ENCODE assay signal across 1 cellular context in genomic region chrX:120560842-120561633, GRCh38.
TF ChIP-seq lines count a peak whose summit lies in the region.

Gene CUL4B, minus strand, starts transcription at chrX:120560962. Its CDS starts 324 bp downstream, at chrX:120560638.

TF ChIP-seq in HEK293, 187 proteins besides CTCF, POLR2A, EP300 and RAD21 (continued from another document and continues in another):
- TF ChIP-seq ZNF362 (tag by site-specific recombination; IDR thresholded peaks at IDR 0.05): no peak
- TF ChIP-seq TSHZ1 (tag by site-specific recombination; IDR thresholded peaks at IDR 0.05; ENCODE audit: borderline replicate concordance): no peak
- TF ChIP-seq ZNF513 (tag by site-specific recombination; IDR thresholded peaks at IDR 0.05): no peak
- 0 out of 2 replicates have a peak, but pooled peaks have one; percentile 37 for TF ChIP-seq ZNF394 (tag by site-specific recombination; IDR thresholded peaks at IDR 0.05; ENCODE audit: borderline replicate concordance)
- TF ChIP-seq ZNF596 (tag by site-specific recombination; IDR thresholded peaks at IDR 0.05): no peak
- TF ChIP-seq ZBTB1 (tag by site-specific recombination; IDR thresholded peaks at IDR 0.05): no peak
- TF ChIP-seq KLF16 (tag by site-specific recombination; IDR thresholded peaks at IDR 0.05): peak; percentile 85
- TF ChIP-seq ZNF792 (tag by site-specific recombination; IDR thresholded peaks at IDR 0.05): no peak
- TF ChIP-seq ZXDB (tag by site-specific recombination; IDR thresholded peaks at IDR 0.05): peak; percentile 72; the same call in 1 of the 2 replicates
- no peak for TF ChIP-seq ZNF626 (tag by site-specific recombination; IDR thresholded peaks at IDR 0.05)
- TF ChIP-seq ZNF292 (tag by site-specific recombination; IDR thresholded peaks at IDR 0.05; ENCODE audit: borderline replicate concordance, low read depth): no peak
- TF ChIP-seq ZNF10 (tag by site-specific recombination; IDR thresholded peaks at IDR 0.05): no peak
- no peak for TF ChIP-seq PBX3 (CRISPR knock-in tag; IDR thresholded peaks at IDR 0.05)
- TF ChIP-seq ZNF514 (tag by site-specific recombination; IDR thresholded peaks at IDR 0.05): no peak
- TF ChIP-seq BCL11A (tag by site-specific recombination; IDR thresholded peaks at IDR 0.05; ENCODE audit: low read depth): no peak
- TF ChIP-seq ZNF18 (tag by site-specific recombination; IDR thresholded peaks at IDR 0.05): no peak
- TF ChIP-seq REST (tag by site-specific recombination; IDR thresholded peaks at IDR 0.05): no peak
- TF ChIP-seq ZNF24 (tag by site-specific recombination; IDR thresholded peaks at IDR 0.05): 0 out of 2 replicates have a peak, but pooled peaks have one; percentile 29
- no peak for TF ChIP-seq ZFP69B (tag by site-specific recombination; IDR thresholded peaks at IDR 0.05)
- no peak for TF ChIP-seq RBAK (tag by site-specific recombination; IDR thresholded peaks at IDR 0.05)
- TF ChIP-seq ZSCAN18 (tag by site-specific recombination; IDR thresholded peaks at IDR 0.05): no peak
- TF ChIP-seq ZNF585B (tag by site-specific recombination; IDR thresholded peaks at IDR 0.05): no peak
- TF ChIP-seq ZNF707 (tag by site-specific recombination; IDR thresholded peaks at IDR 0.05): no peak
- TF ChIP-seq IKZF3 (tag by site-specific recombination; IDR thresholded peaks at IDR 0.05): peak; percentile 97
- TF ChIP-seq ZNF701 (tag by site-specific recombination; IDR thresholded peaks at IDR 0.05): no peak
- TF ChIP-seq ZBTB48 (tag by site-specific recombination; IDR thresholded peaks at IDR 0.05): no peak
- TF ChIP-seq ZNF571 (tag by site-specific recombination; IDR thresholded peaks at IDR 0.05): no peak
- TF ChIP-seq BCL6B (tag by site-specific recombination; IDR thresholded peaks at IDR 0.05): no peak
- no peak for TF ChIP-seq MEIS1 (CRISPR knock-in tag; IDR thresholded peaks at IDR 0.05; ENCODE audit: borderline replicate concordance)
- TF ChIP-seq ZNF548 (tag by site-specific recombination; IDR thresholded peaks at IDR 0.05): no peak
- TF ChIP-seq ZNF133 (tag by site-specific recombination; IDR thresholded peaks at IDR 0.05): no peak
- TF ChIP-seq PRDM2 (tag by site-specific recombination; IDR thresholded peaks at IDR 0.05; ENCODE audit: borderline replicate concordance): no peak
- TF ChIP-seq KLF10 (tag by site-specific recombination; IDR thresholded peaks at IDR 0.05): peak; percentile 56; the same call in 1 of the 2 replicates
- no peak for TF ChIP-seq ZNF350 (tag by site-specific recombination; IDR thresholded peaks at IDR 0.05)
- peak; percentile 67 for TF ChIP-seq ZNF423 (tag by site-specific recombination; IDR thresholded peaks at IDR 0.05)
